Comparison of ENCODE assay signal across 15 cellular contexts in genomic region chr14:35289623-35290022, GRCh38.
"Had no signal": no experiment of that assay in that cellular context is flagged by ENCODE, and none has a peak within 500 bp of the region (broad histone marks: within the 10 kb centered on the region; RNA-seq: fewer than 3 reads in every experiment).

No MANE protein-coding gene starts in this region.

- H3K9me3 Mint-ChIP-seq: activated CD4-positive, alpha-beta T cell treated with anti-CD3 and anti-CD28 coated beads, Interleukin-2, amount 10 ng/mL, durations not matched to agents 7 days and 5 days; central memory CD8-positive, alpha-beta T cell; memory B cell; neural progenitor cell had no signal

- ATAC-seq: body of pancreas, heart right ventricle, left lung had no signal

- H3K27me3 ChIP-seq: body of pancreas, heart right ventricle, left lung, neural progenitor cell, ovary had no signal

- H3K4me3 ChIP-seq: body of pancreas, heart right ventricle, left lung, neural progenitor cell, ovary had no signal

- H3K9ac ChIP-seq: neural progenitor cell, SK-N-SH had no signal

- H3K36me3 ChIP-seq: heart right ventricle, left lung, neural progenitor cell, ovary had no signal

- H3K27ac ChIP-seq: heart right ventricle, left lung, neural progenitor cell, ovary had no signal

- H3K4me2 ChIP-seq: neural progenitor cell, SK-N-SH had no signal

- H3K9me3 ChIP-seq: body of pancreas, heart right ventricle, left lung, ovary, SK-N-SH had no signal

- H3K27ac Mint-ChIP-seq: activated CD4-positive, alpha-beta T cell treated with anti-CD3 and anti-CD28 coated beads, Interleukin-2, amount 10 ng/mL, durations not matched to agents 7 days and 5 days; memory B cell; neural progenitor cell had no signal

- DNase-seq: activated CD4-positive, alpha-beta T cell treated with anti-CD3 and anti-CD28 coated beads, Interleukin-2, amount 10 ng/mL, durations not matched to agents 7 days and 5 days; activated naive CD4-positive, alpha-beta T cell treated with Interleukin-2 at 50 U/mL for 16 hours; activated T-cell treated with anti-CD3 and anti-CD28 coated beads for 4 hours; body of pancreas; cortex of kidney; effector memory CD4-positive, alpha-beta T cell; heart right ventricle; islet precursor cell; left lung; ovary; SK-N-SH; stimulated activated CD4-positive, alpha-beta T cell treated with anti-CD3 and anti-CD28 coated beads, Interleukin-15, amount 100 ng/mL, for 24 hours had no signal

- H3K27me3 Mint-ChIP-seq: activated CD4-positive, alpha-beta T cell treated with anti-CD3 and anti-CD28 coated beads, Interleukin-2, amount 10 ng/mL, durations not matched to agents 7 days and 5 days; central memory CD8-positive, alpha-beta T cell; memory B cell had no signal

- H2AFZ ChIP-seq: neural progenitor cell had no signal

- H3K36me3 Mint-ChIP-seq: memory B cell, neural progenitor cell had no signal

- H3K4me3 Mint-ChIP-seq: activated CD4-positive, alpha-beta T cell treated with anti-CD3 and anti-CD28 coated beads, Interleukin-2, amount 10 ng/mL, durations not matched to agents 7 days and 5 days; memory B cell had no signal
